29 cellular contexts compared by ENCODE assay signal in genomic region chr5:68181039-68181599, GRCh38.
"Had no signal": no experiment of that assay in that cellular context is flagged by ENCODE, and none has a peak within 500 bp of the region (broad histone marks: within the 10 kb centered on the region; RNA-seq: fewer than 3 reads in every experiment).

No MANE protein-coding gene starts in this region.

- H3K4me3 ChIP-seq: adrenal gland, body of pancreas, cardiac muscle cell, colonic mucosa, heart left ventricle, left ventricle myocardium inferior, lung, ovary, sigmoid colon, thoracic aorta, upper lobe of right lung had no signal

- H3K27ac ChIP-seq: adrenal gland, cardiac muscle cell, heart left ventricle, left ventricle myocardium inferior, ovary, sigmoid colon, thoracic aorta, upper lobe of right lung had no signal

- ATAC-seq: activated CD4-positive, alpha-beta T cell treated with anti-CD3 and anti-CD28 coated beads for 36 hours; activated CD8-positive, alpha-beta memory T cell treated with anti-CD3 and anti-CD28 coated beads, Interleukin-2, amount 10 ng/mL, durations not matched to agents 7 days and 5 days; activated CD8-positive, alpha-beta T cell treated with anti-CD3 and anti-CD28 coated beads, Interleukin-2, amount 10 ng/mL, durations not matched to agents 7 days and 5 days; activated naive CD4-positive, alpha-beta T cell treated with anti-CD3 and anti-CD28 coated beads, Interleukin-2, amount 50 U/mL, for 72 hours; body of pancreas; heart left ventricle; naive thymus-derived CD4-positive, alpha-beta T cell; stimulated activated effector memory CD8-positive, alpha-beta T cell treated with anti-CD3 and anti-CD28 coated beads, Interleukin-12 subunit alpha, Interleukin-12 subunit beta, amount 100 ng/mL, for 72 hours; upper lobe of right lung had no signal

- H3K36me3 Mint-ChIP-seq: activated CD8-positive, alpha-beta memory T cell treated with anti-CD3 and anti-CD28 coated beads, Interleukin-2, amount 10 ng/mL, durations not matched to agents 7 days and 5 days; activated naive CD4-positive, alpha-beta T cell treated with anti-CD3 and anti-CD28 coated beads, Interleukin-2, amount 50 U/mL, for 72 hours; stimulated activated effector memory CD8-positive, alpha-beta T cell treated with anti-CD3 and anti-CD28 coated beads, Interleukin-12 subunit alpha, Interleukin-12 subunit beta, amount 100 ng/mL, for 72 hours had no signal

- FAIRE-seq: small intestine had no signal

- H3K4me1 ChIP-seq: adrenal gland, colonic mucosa, left ventricle myocardium inferior, sigmoid colon, upper lobe of right lung had no signal

- H3K27me3 ChIP-seq: body of pancreas, cardiac muscle cell, colonic mucosa, heart left ventricle, ovary, sigmoid colon, upper lobe of right lung had no signal

- H3K36me3 ChIP-seq: adrenal gland, cardiac muscle cell, colonic mucosa, heart left ventricle, left ventricle myocardium inferior, ovary, sigmoid colon, thoracic aorta, upper lobe of right lung had no signal

- H3K9me3 ChIP-seq: adrenal gland, body of pancreas, colonic mucosa, heart left ventricle, left ventricle myocardium inferior, ovary, sigmoid colon, thoracic aorta, upper lobe of right lung had no signal

- DNase-seq: activated CD4-positive, alpha-beta T cell treated with anti-CD3 and anti-CD28 coated beads for 36 hours; activated CD4-positive, CD25-positive, alpha-beta regulatory T cell; activated CD8-positive, alpha-beta memory T cell treated with anti-CD3 and anti-CD28 coated beads, Interleukin-2, amount 10 ng/mL, durations not matched to agents 7 days and 5 days; activated CD8-positive, alpha-beta T cell treated with anti-CD3 and anti-CD28 coated beads, Interleukin-2, amount 10 ng/mL, durations not matched to agents 7 days and 5 days; activated naive CD4-positive, alpha-beta T cell; activated T-cell treated with anti-CD3 and anti-CD28 coated beads, Interleukin-2, amount 50 U/mL, for 48 hours; adrenal gland; aorta; body of pancreas; cerebellar nuclear complex; colonic mucosa; effector CD8-positive, alpha-beta T cell; foreskin fibroblast; heart left ventricle; left ventricle myocardium inferior; naive thymus-derived CD4-positive, alpha-beta T cell; ovary; sigmoid colon; small intestine; stimulated activated CD4-positive, alpha-beta T cell treated with anti-CD3 and anti-CD28 coated beads, Interleukin-4, amount 100 ng/mL, for 24 hours; upper lobe of right lung had no signal

- H3K4me3 Mint-ChIP-seq: activated CD4-positive, alpha-beta T cell treated with anti-CD3 and anti-CD28 coated beads for 36 hours; activated CD8-positive, alpha-beta memory T cell treated with anti-CD3 and anti-CD28 coated beads, Interleukin-2, amount 10 ng/mL, durations not matched to agents 7 days and 5 days; activated CD8-positive, alpha-beta T cell treated with anti-CD3 and anti-CD28 coated beads, Interleukin-2, amount 10 ng/mL, durations not matched to agents 7 days and 5 days; naive thymus-derived CD4-positive, alpha-beta T cell; stimulated activated effector memory CD8-positive, alpha-beta T cell treated with anti-CD3 and anti-CD28 coated beads, Interleukin-12 subunit alpha, Interleukin-12 subunit beta, amount 100 ng/mL, for 72 hours; stimulated activated naive CD8-positive, alpha-beta T cell treated with anti-CD3 and anti-CD28 coated beads, Interleukin-15, Interleukin-2, amounts not matched to agents 100 ng/mL and 50 ng/mL, for 24 hours had no signal

- H3K27me3 Mint-ChIP-seq: activated CD8-positive, alpha-beta memory T cell treated with anti-CD3 and anti-CD28 coated beads, Interleukin-2, amount 10 ng/mL, durations not matched to agents 7 days and 5 days; naive thymus-derived CD4-positive, alpha-beta T cell; progenitor cell of endocrine pancreas; stimulated activated naive CD8-positive, alpha-beta T cell treated with anti-CD3 and anti-CD28 coated beads, Interleukin-15, Interleukin-2, amounts not matched to agents 100 ng/mL and 50 ng/mL, for 24 hours had no signal

- H3K9me3 Mint-ChIP-seq: activated naive CD4-positive, alpha-beta T cell treated with anti-CD3 and anti-CD28 coated beads, Interleukin-2, amount 50 U/mL, for 72 hours; activated T-helper 2 cell treated with anti-CD3 and anti-CD28 coated beads, Interferon-gamma antibody, Interleukin-2, Interleukin-4, amounts not matched to agents 10 μg/mL and 5 μg/mL and 100 μg/mL, durations not matched to agents 14 hours and 24 hours and 36 hours; naive thymus-derived CD4-positive, alpha-beta T cell; stimulated activated effector memory CD8-positive, alpha-beta T cell treated with anti-CD3 and anti-CD28 coated beads, Interleukin-12 subunit alpha, Interleukin-12 subunit beta, amount 100 ng/mL, for 72 hours; stimulated activated naive CD8-positive, alpha-beta T cell treated with anti-CD3 and anti-CD28 coated beads, Interleukin-15, Interleukin-2, amounts not matched to agents 100 ng/mL and 50 ng/mL, for 24 hours had no signal

- H3K27ac Mint-ChIP-seq: activated CD4-positive, alpha-beta T cell treated with anti-CD3 and anti-CD28 coated beads for 36 hours; activated CD8-positive, alpha-beta memory T cell treated with anti-CD3 and anti-CD28 coated beads, Interleukin-2, amount 10 ng/mL, durations not matched to agents 7 days and 5 days; activated CD8-positive, alpha-beta T cell treated with anti-CD3 and anti-CD28 coated beads, Interleukin-2, amount 10 ng/mL, durations not matched to agents 7 days and 5 days; activated naive CD4-positive, alpha-beta T cell treated with anti-CD3 and anti-CD28 coated beads, Interleukin-2, amount 50 U/mL, for 72 hours; activated T-helper 2 cell treated with anti-CD3 and anti-CD28 coated beads, Interferon-gamma antibody, Interleukin-2, Interleukin-4, amounts not matched to agents 10 μg/mL and 5 μg/mL and 100 μg/mL, durations not matched to agents 14 hours and 24 hours and 36 hours; progenitor cell of endocrine pancreas; stimulated activated effector memory CD8-positive, alpha-beta T cell treated with anti-CD3 and anti-CD28 coated beads, Interleukin-12 subunit alpha, Interleukin-12 subunit beta, amount 100 ng/mL, for 72 hours; stimulated activated naive CD8-positive, alpha-beta T cell treated with anti-CD3 and anti-CD28 coated beads, Interleukin-15, Interleukin-2, amounts not matched to agents 100 ng/mL and 50 ng/mL, for 24 hours had no signal

- H3K4me1 Mint-ChIP-seq: stimulated activated effector memory CD8-positive, alpha-beta T cell treated with anti-CD3 and anti-CD28 coated beads, Interleukin-12 subunit alpha, Interleukin-12 subunit beta, amount 100 ng/mL, for 72 hours had no signal
